Comparison of ENCODE assay signal across 27 cellular contexts in genomic region chr15:41884458-41884857, GRCh38.
"Had no signal": no experiment of that assay in that cellular context is flagged by ENCODE, and none has a peak within 500 bp of the region (broad histone marks: within the 10 kb centered on the region; RNA-seq: fewer than 3 reads in every experiment).

No MANE protein-coding gene starts in this region.

- H3K36me3 ChIP-seq: esophagus squamous epithelium, heart right ventricle, left ventricle myocardium inferior, neural progenitor cell, prostate gland, right atrium auricular region, sigmoid colon, stomach, thyroid gland had no signal

- H3K4me3 Mint-ChIP-seq: effector memory CD8-positive, alpha-beta T cell; mesothelial cell of epicardium; natural killer cell treated with Interleukin-12 subunit alpha and Interleukin-12 subunit beta and Interleukin-15 and Interleukin-18, amount 100 ng/mL, for 72 hours; neural progenitor cell; stimulated activated effector memory CD8-positive, alpha-beta T cell treated with anti-CD3 and anti-CD28 coated beads, Interleukin-12 subunit alpha, Interleukin-12 subunit beta, amount 100 ng/mL, for 72 hours had no signal

- ATAC-seq: effector memory CD8-positive, alpha-beta T cell; heart right ventricle; left cardiac atrium; mucosa of descending colon; natural killer cell treated with Interleukin-12 subunit alpha and Interleukin-12 subunit beta and Interleukin-15 and Interleukin-18, amount 100 ng/mL, for 72 hours; stimulated activated effector memory CD8-positive, alpha-beta T cell treated with anti-CD3 and anti-CD28 coated beads, Interleukin-12 subunit alpha, Interleukin-12 subunit beta, amount 100 ng/mL, for 72 hours had no signal

- H3K27me3 ChIP-seq: right atrium auricular region, thyroid gland had no signal

- H3K36me3 Mint-ChIP-seq: mesothelial cell of epicardium; naive B cell; natural killer cell treated with Interleukin-12 subunit alpha and Interleukin-12 subunit beta and Interleukin-15 and Interleukin-18, amount 100 ng/mL, for 72 hours; stimulated activated effector memory CD8-positive, alpha-beta T cell treated with anti-CD3 and anti-CD28 coated beads, Interleukin-12 subunit alpha, Interleukin-12 subunit beta, amount 100 ng/mL, for 72 hours had no signal

- H3K4me3 ChIP-seq: esophagus squamous epithelium, heart right ventricle, left ventricle myocardium inferior, lung, mucosa of descending colon, neural progenitor cell, prostate gland, right atrium auricular region, sigmoid colon, stomach, thyroid gland had no signal

- H3K9me3 ChIP-seq: esophagus squamous epithelium, heart right ventricle, left ventricle myocardium inferior, mucosa of descending colon, prostate gland, right atrium auricular region, sigmoid colon, stomach, thyroid gland had no signal

- DNase-seq: cortex of kidney; effector memory CD8-positive, alpha-beta T cell; erythroblast; esophagus squamous epithelium; foreskin melanocyte; glutamatergic neuron; heart right ventricle; hippocampal formation; left cardiac atrium; left ventricle myocardium inferior; mesenchymal stem cell; mucosa of descending colon; naive B cell; sigmoid colon; stimulated activated CD4-positive, alpha-beta T cell treated with anti-CD3 and anti-CD28 coated beads, Interleukin-2, amount 100 ng/mL, for 24 hours; stimulated activated CD4-positive, alpha-beta T cell treated with anti-CD3 and anti-CD28 coated beads, Interleukin-4, amount 100 ng/mL, for 24 hours; stimulated activated naive CD4-positive, alpha-beta T cell treated with Interleukin-2 at 50 U/mL for 16 hours; stomach; thyroid gland; trophoblast cell had no signal

- H3K27ac Mint-ChIP-seq: mesothelial cell of epicardium; natural killer cell treated with Interleukin-12 subunit alpha and Interleukin-12 subunit beta and Interleukin-15 and Interleukin-18, amount 100 ng/mL, for 72 hours; neural progenitor cell; stimulated activated effector memory CD8-positive, alpha-beta T cell treated with anti-CD3 and anti-CD28 coated beads, Interleukin-12 subunit alpha, Interleukin-12 subunit beta, amount 100 ng/mL, for 72 hours had no signal

- H3K27ac ChIP-seq: esophagus squamous epithelium, heart right ventricle, left ventricle myocardium inferior, neural progenitor cell, prostate gland, right atrium auricular region, sigmoid colon, stomach, thyroid gland had no signal

- H3K9me3 Mint-ChIP-seq: effector memory CD8-positive, alpha-beta T cell; mesothelial cell of epicardium; natural killer cell treated with Interleukin-12 subunit alpha and Interleukin-12 subunit beta and Interleukin-15 and Interleukin-18, amount 100 ng/mL, for 72 hours; neural progenitor cell; stimulated activated effector memory CD8-positive, alpha-beta T cell treated with anti-CD3 and anti-CD28 coated beads, Interleukin-12 subunit alpha, Interleukin-12 subunit beta, amount 100 ng/mL, for 72 hours had no signal
